Comparison of ENCODE assay signal across 9 cellular contexts in the genomic region with DNA sequence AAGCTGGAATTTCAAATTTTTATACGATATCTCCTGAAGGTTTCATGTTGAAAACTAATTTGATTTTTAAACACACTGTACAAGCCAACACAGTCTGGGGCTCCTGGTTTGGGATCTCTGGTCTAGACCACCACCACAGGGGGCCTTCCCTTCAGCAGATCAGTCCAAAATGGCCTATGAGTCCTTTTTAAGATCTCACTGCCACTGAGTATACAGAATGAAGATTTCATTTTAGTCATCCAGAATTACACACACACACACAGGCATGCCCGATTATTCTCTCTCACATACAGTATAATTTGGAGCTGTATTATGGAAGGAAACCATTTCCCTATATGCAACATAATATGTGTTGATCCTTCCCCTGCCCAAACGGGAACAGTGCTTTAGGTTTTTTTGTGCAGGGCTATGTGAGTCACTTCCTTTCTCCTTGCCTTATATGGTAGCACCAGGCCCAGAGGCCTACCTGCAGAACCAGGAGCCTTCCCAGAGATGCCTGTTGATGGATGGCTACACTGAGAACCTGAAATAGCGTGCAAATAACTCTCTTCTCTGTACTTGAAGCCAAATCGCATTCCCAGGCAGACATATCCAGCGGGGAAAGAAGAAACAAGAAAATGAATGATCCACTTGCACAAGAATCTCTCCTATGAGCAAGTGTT. TPM values are rescaled to one million over a fixed set of nuclear protein-coding genes. Genes with fewer than 3 reads are reported as not detected.
DNase-seq lines count a peak whose midpoint lies in the region; ATAC-seq and TF ChIP-seq lines count a peak whose summit lies in the region.
"Had no signal": no experiment of that assay in that cellular context is flagged by ENCODE, and none has a peak within 500 bp of the region (broad histone marks: within the 10 kb centered on the region; RNA-seq: fewer than 3 reads in every experiment).

No MANE protein-coding gene starts in this region.

- no peak overlapping the region for H4K5ac ChIP-seq in mesendoderm (ENCODE audit: low read length)

- H3K4ac ChIP-seq in mesendoderm (ENCODE audit: low read depth, low read length): no peak overlapping the region

- H3K4me1 Mint-ChIP-seq in activated CD4-positive, alpha-beta memory T cell treated with anti-CD3 and anti-CD28 coated beads for 36 hours (ENCODE audit: low read depth): peaks cover 67% of the 10 kb centered on the region

- no peaks in the 10 kb centered on the region for H3K27me3 Mint-ChIP-seq in activated CD4-positive, alpha-beta memory T cell treated with anti-CD3 and anti-CD28 coated beads for 36 hours

- H3K4me1 ChIP-seq in Karpas-422 (ENCODE audit: low read length): peaks cover 28% of the 10 kb centered on the region
- peaks cover 5% of the 10 kb centered on the region for H3K4me1 ChIP-seq in mesendoderm (ENCODE audit: control insufficient read depth, low read depth, low read length)

- H3K79me1 ChIP-seq in mesendoderm (ENCODE audit: low read length): no peaks in the 10 kb centered on the region

- H3K9ac ChIP-seq in Karpas-422 (ENCODE audit: low read length) (no peak overlapping the region), mesendoderm (ENCODE audit: low read length) (no peak overlapping the region)

- no CpG with 5 or more reads among the region's 6 CpGs for WGBS in mesendoderm (ENCODE audit: extremely low coverage, insufficient coverage, low lambda C conversion rate)

- H2BK5ac ChIP-seq in mesendoderm (ENCODE audit: low read length): no peak overlapping the region

- no peak overlapping the region for H3K4me3 Mint-ChIP-seq in activated CD4-positive, alpha-beta memory T cell treated with anti-CD3 and anti-CD28 coated beads for 36 hours

- H3K79me2 ChIP-seq in Karpas-422 (ENCODE audit: low read length) (no peaks in the 10 kb centered on the region), mesendoderm (ENCODE audit: control insufficient read depth, insufficient read depth, low read length) (no peaks in the 10 kb centered on the region)

- no peak overlapping the region for H2BK120ac ChIP-seq in mesendoderm (ENCODE audit: low read depth, low read length)

- no peak overlapping the region for H4K8ac ChIP-seq in mesendoderm (ENCODE audit: low read depth, low read length)

- H3K36me3 ChIP-seq in Karpas-422 (ENCODE audit: insufficient read depth, low read length): no peaks in the 10 kb centered on the region
- H3K36me3 ChIP-seq in mesendoderm (ENCODE audit: control insufficient read depth, insufficient read depth, low read length): no peaks in the 10 kb centered on the region

- CTCF ChIA-PET in activated CD4-positive, alpha-beta memory T cell treated with anti-CD3 and anti-CD28 coated beads for 36 hours (lab: Charles Lee): interaction anchor here (0.6 kb wide), 1 partner anchor 19 kb away, joined by 3 read pairs; no protein-coding TSS in a partner anchor

- TF ChIP-seq CTCF in GM12865 (IDR thresholded peaks at IDR 0.05; ENCODE audit: insufficient read depth, low read depth, low read length, missing control alignments): no peak

- no peak overlapping the region for H2AK5ac ChIP-seq in mesendoderm (ENCODE audit: low read length)

- peak overlapping the region; percentile 10 for H3K27ac Mint-ChIP-seq in activated CD4-positive, alpha-beta memory T cell treated with anti-CD3 and anti-CD28 coated beads for 36 hours

- no peak overlapping the region for H2BK15ac ChIP-seq in mesendoderm (replicated peaks; ENCODE audit: low read depth)

- no peaks in the 10 kb centered on the region for H4K20me1 ChIP-seq in Karpas-422 (ENCODE audit: insufficient read depth, low read depth, low read length)

- H3K23ac ChIP-seq in mesendoderm (ENCODE audit: low read length): no peak overlapping the region

- no peaks in the 10 kb centered on the region for H3K9me3 ChIP-seq in Karpas-422 (ENCODE audit: low read length)

- no peaks in the 10 kb centered on the region for H3K9me3 Mint-ChIP-seq in activated CD4-positive, alpha-beta memory T cell treated with anti-CD3 and anti-CD28 coated beads for 36 hours

- DNase-seq in GM12865 (ENCODE audit: low read depth) (peak; percentile 46), Karpas-422 (peak; percentile 69), mesendoderm (peak; percentile 76), pons (ENCODE audit: low spot score) (no peak), HuH-7 (ENCODE audit: low spot score) (no peak)
- peak; percentile 44 for DNase-seq in activated CD4-positive, alpha-beta memory T cell treated with anti-CD3 and anti-CD28 coated beads for 36 hours
- DNase-seq: stimulated activated CD4-positive, alpha-beta T cell treated with anti-CD3 and anti-CD28 coated beads, Interleukin-4, amount 100 ng/mL, for 1 hour had no signal

- H2AFZ ChIP-seq in Karpas-422 (ENCODE audit: low read length): peak overlapping the region; percentile 67

- H3K27ac ChIP-seq in Karpas-422 (ENCODE audit: low read length) (no peak overlapping the region), mesendoderm (ENCODE audit: low read depth, low read length) (no peak overlapping the region)

- ATAC-seq in GM18858 (IDR thresholded peaks at IDR 0.05; ENCODE audit: unreplicated experiment) (no peak), GM19455 (IDR thresholded peaks at IDR 0.05; ENCODE audit: unreplicated experiment) (no peak)

- no peak overlapping the region for H3K18ac ChIP-seq in mesendoderm (ENCODE audit: low read length)

- H3K4me3 ChIP-seq in GM12865 (ENCODE audit: low read depth, low read length) (no peak overlapping the region), Karpas-422 (ENCODE audit: low read length) (no peak overlapping the region), mesendoderm (ENCODE audit: low read length) (no peak overlapping the region)

- POLR2A ChIA-PET in activated CD4-positive, alpha-beta memory T cell treated with anti-CD3 and anti-CD28 coated beads for 36 hours (lab: Charles Lee): interaction anchor here (1.0 kb wide), 1 partner anchor 39 kb away, joined by 3 read pairs; no protein-coding TSS in a partner anchor

- H3K4me2 ChIP-seq in Karpas-422 (ENCODE audit: low read depth, low read length, poor library complexity, severe bottlenecking) (no peak overlapping the region), mesendoderm (ENCODE audit: low read length) (no peak overlapping the region)

- H3K36me3 Mint-ChIP-seq in activated CD4-positive, alpha-beta memory T cell treated with anti-CD3 and anti-CD28 coated beads for 36 hours: no peaks in the 10 kb centered on the region

- H3K56ac ChIP-seq in mesendoderm (ENCODE audit: low read length): no peak overlapping the region

- no peaks in the 10 kb centered on the region for H3K9me2 ChIP-seq in Karpas-422 (replicated peaks; ENCODE audit: insufficient read depth, low read length)

- intact Hi-C loops in activated CD4-positive, alpha-beta memory T cell treated with anti-CD3 and anti-CD28 coated beads for 36 hours (cut with micrococcal nuclease): loop anchor here (2.0 kb wide), 1 partner anchor 26 kb away; no protein-coding TSS in a partner anchor

- no peaks in the 10 kb centered on the region for H3K27me3 ChIP-seq in Karpas-422 (ENCODE audit: low read length)
- no peaks in the 10 kb centered on the region for H3K27me3 ChIP-seq in mesendoderm (ENCODE audit: insufficient read depth, low read length, poor library complexity)

RNA-seq across cellular contexts. Expression of a gene that starts 28.1 kb away (rescaled TPM):
- total RNA-seq in Karpas-422 (2014; rRNA removed; shearing (Covaris generic); ENCODE audit: low replicate concordance): 134 and 183 TPM in 2 replicates
- total RNA-seq in activated CD4-positive, alpha-beta memory T cell treated with anti-CD3 and anti-CD28 coated beads for 36 hours: 100 to 1,000 TPM; 139 to 140 TPM
- polyA plus RNA-seq in mesendoderm (2013, experiment 1 of 2): 61.9 TPM
- polyA plus RNA-seq in mesendoderm (2013, experiment 2 of 2): 59.9 TPM

Comparison
In these comparisons a context has a peak if more than half of its experiments do, and no peak if none do; other contexts are left out.
1. DNase-seq: peak in GM12865 (single experiment), Karpas-422 (single experiment), activated CD4-positive, alpha-beta memory T cell treated with anti-CD3 and anti-CD28 coated beads for 36 hours (single experiment) and mesendoderm (single experiment); none in pons (single experiment) and HuH-7 (single experiment).